27 cellular contexts compared by ENCODE assay signal in genomic region chr11:61437496-61437895, GRCh38.
"Had no signal": no experiment of that assay in that cellular context is flagged by ENCODE, and none has a peak within 500 bp of the region (broad histone marks: within the 10 kb centered on the region; RNA-seq: fewer than 3 reads in every experiment).

No MANE protein-coding gene starts in this region.

- H3K9me3 Mint-ChIP-seq: dendritic cell treated with granulocyte-macrophage colony-stimulating factor and Interleukin-4, amounts not matched to agents 40 ng/mL and 50 ng/mL, for 4 days; effector memory CD8-positive, alpha-beta T cell; endodermal cell; mesothelial cell of epicardium had no signal

- H3K4me3 Mint-ChIP-seq: dendritic cell treated with granulocyte-macrophage colony-stimulating factor and Interleukin-4, amounts not matched to agents 40 ng/mL and 50 ng/mL, for 4 days; effector memory CD8-positive, alpha-beta T cell; endodermal cell; mesothelial cell of epicardium had no signal

- H3K27ac Mint-ChIP-seq: dendritic cell treated with granulocyte-macrophage colony-stimulating factor and Interleukin-4, amounts not matched to agents 40 ng/mL and 50 ng/mL, for 4 days; mesothelial cell of epicardium had no signal

- DNase-seq: colonic mucosa; cortex of kidney; effector CD8-positive, alpha-beta T cell; effector memory CD8-positive, alpha-beta T cell; endodermal cell; erythroblast; esophagus squamous epithelium; foreskin fibroblast; foreskin melanocyte; gastrocnemius medialis; glutamatergic neuron; head of caudate nucleus; heart right ventricle; hippocampal formation; left cardiac atrium; left lung; left ventricle myocardium superior; lower lobe of right lung; mesenchymal stem cell; mucosa of descending colon had no signal

- H3K9me3 ChIP-seq: colonic mucosa, esophagus squamous epithelium, gastrocnemius medialis, heart right ventricle, left lung, lower lobe of right lung, mucosa of descending colon had no signal

- H3K27ac ChIP-seq: colonic mucosa, epithelial cell of prostate, esophagus squamous epithelium, gastrocnemius medialis, heart right ventricle, left lung, lower lobe of right lung had no signal

- H3K4me3 ChIP-seq: colonic mucosa, esophagus squamous epithelium, gastrocnemius medialis, heart right ventricle, left lung, lower lobe of right lung, mucosa of descending colon had no signal

- FAIRE-seq: endometrium, islet of Langerhans, keratinocyte had no signal

- ATAC-seq: effector memory CD8-positive, alpha-beta T cell; esophagus mucosa; gastrocnemius medialis; heart right ventricle; left cardiac atrium; left lung; left ventricle myocardium superior; lower lobe of right lung; mucosa of descending colon had no signal

- H3K27me3 ChIP-seq: colonic mucosa, esophagus squamous epithelium, gastrocnemius medialis, heart right ventricle, left lung had no signal

- H3K27me3 Mint-ChIP-seq: dendritic cell treated with granulocyte-macrophage colony-stimulating factor and Interleukin-4, amounts not matched to agents 40 ng/mL and 50 ng/mL, for 4 days; effector memory CD8-positive, alpha-beta T cell had no signal
